ENCODE assay signal across 6 cellular contexts in the genomic region with DNA sequence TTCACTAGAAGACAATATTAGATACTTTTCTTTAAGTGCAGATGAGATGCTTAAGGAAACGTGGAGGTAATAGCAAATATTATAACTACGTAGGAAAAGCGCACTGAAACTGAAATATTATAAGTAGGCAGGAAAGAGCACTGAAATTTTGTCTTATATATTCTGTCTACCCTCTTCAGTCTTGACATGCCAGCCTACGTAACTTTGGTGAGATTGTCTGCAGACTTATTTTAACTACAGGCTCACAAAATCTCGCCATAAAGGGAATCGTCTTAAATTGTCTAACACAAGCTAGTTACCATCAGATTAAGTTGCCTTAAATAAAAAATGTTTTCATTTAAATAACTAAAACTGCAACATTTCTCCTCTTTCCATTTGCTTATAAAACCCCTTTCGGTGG.
"Had no signal": no experiment of that assay in that cellular context is flagged by ENCODE, and none has a peak within 500 bp of the region (broad histone marks: within the 10 kb centered on the region; RNA-seq: fewer than 3 reads in every experiment).

No MANE protein-coding gene starts in this region.

- DNase-seq: GM23248, GOT3, H7, H9, HCEC 1CT, HFFc6 had no signal
